In the genomic region with DNA sequence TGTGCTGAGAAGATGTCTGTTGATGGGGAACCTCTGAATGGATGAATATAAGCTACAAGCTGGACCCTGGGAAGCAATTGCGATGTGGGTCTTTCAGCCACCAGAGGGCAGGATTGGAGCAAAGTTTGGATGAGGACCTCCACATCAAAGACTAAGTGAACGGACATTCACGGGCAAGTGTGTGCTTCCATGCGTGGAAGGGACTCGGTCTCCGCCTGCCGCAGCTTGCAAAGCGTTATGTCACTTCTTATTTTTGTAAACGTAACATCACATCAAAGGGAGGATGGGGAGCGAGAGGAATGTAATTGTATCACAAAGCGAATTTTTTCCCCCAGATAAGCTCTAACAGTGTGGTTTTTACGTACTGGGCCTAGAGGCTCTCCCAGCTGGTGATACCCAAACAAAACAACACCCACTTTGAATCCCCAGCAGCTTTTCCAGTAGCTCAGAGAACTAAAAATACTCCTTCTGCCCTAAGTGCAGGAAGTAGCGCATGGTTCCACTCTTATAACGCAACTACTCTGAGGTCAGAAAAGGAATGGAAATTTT, we compare ENCODE assay signal across 8 cellular contexts.
A peak's percentile ranks its signal among the peaks of the same experiment; 100 is the strongest.
DNase-seq lines count a peak whose midpoint lies in the region; ATAC-seq and TF ChIP-seq lines count a peak whose summit lies in the region.

No MANE protein-coding gene starts in this region.

- CTCF ChIA-PET in naive thymus-derived CD4-positive, alpha-beta T cell (lab: Charles Lee) = interaction anchor here (0.7 to 3.7 kb wide), 16 partner anchors 11 to 826 kb away, joined by 3 to 66 read pairs (median 4); a partner anchor contains a TSS

- H3K9ac ChIP-seq in HUES48 (ENCODE audit: low read depth, low read length) (no peak overlapping the region), OCI-LY3 (ENCODE audit: low read length) (peak overlapping the region; percentile 60), fibroblast of lung (ENCODE audit: insufficient read depth, low read length) (no peak overlapping the region)

- H3K4me3 ChIP-seq in HUES48 (ENCODE audit: low read depth, low read length) (peak overlapping the region; percentile 74), OCI-LY3 (ENCODE audit: low read length) (peak overlapping the region; percentile 88), fibroblast of lung (replicated peaks in 1 of 4; ENCODE audit: control extremely low read depth in 1 of 4, insufficient read depth in 1 of 4, low read depth in 3 of 4, low read length in 4 of 4) (peak overlapping the region in 2 of 4 experiments; percentile 43 to 48)
- peak overlapping the region; percentile 68 for H3K4me3 ChIP-seq in naive thymus-derived CD4-positive, alpha-beta T cell (ENCODE audit: low read length)

- H3K27ac ChIP-seq in HUES48 (ENCODE audit: low read depth, low read length) (no peak overlapping the region), OCI-LY3 (ENCODE audit: low read length) (no peak overlapping the region), fibroblast of lung (ENCODE audit: insufficient read depth, low read length) (peak overlapping the region; percentile 31)
- H3K27ac ChIP-seq in naive thymus-derived CD4-positive, alpha-beta T cell (ENCODE audit: low read depth, low read length) = peak overlapping the region; percentile 6

- peak; percentile 67 for TF ChIP-seq CTCF in OCI-LY3 (IDR thresholded peaks at IDR 0.05; ENCODE audit: low read depth, low read length)
- peak; percentile 78 to 90 for TF ChIP-seq CTCF in fibroblast of lung (conservative IDR thresholded peaks at IDR 0.05 in 1 of 2, IDR thresholded peaks at IDR 0.05 in 1 of 2; ENCODE audit: low read depth in 1 of 2, low read length in 2 of 2)

- intact Hi-C loops in naive thymus-derived CD4-positive, alpha-beta T cell (cut with micrococcal nuclease) = loop anchor here (1.0 to 5.0 kb wide), 13 partner anchors 130 to 825 kb away; a partner anchor contains a TSS

- H3K9me3 ChIP-seq in HUES48 (ENCODE audit: control insufficient read depth, insufficient read depth, low read length) = no peaks in the 10 kb centered on the region
- no peaks in the 10 kb centered on the region for H3K9me3 ChIP-seq in OCI-LY3 (ENCODE audit: insufficient read depth, low read length)
- H3K9me3 ChIP-seq in fibroblast of lung (ENCODE audit: control insufficient read depth, insufficient read depth, low read depth, low read length) = no peaks in the 10 kb centered on the region
- no peaks in the 10 kb centered on the region for H3K9me3 ChIP-seq in naive thymus-derived CD4-positive, alpha-beta T cell (ENCODE audit: control insufficient read depth in 2 of 3, low read length in 3 of 3)

- no peaks in the 10 kb centered on the region for H4K20me1 ChIP-seq in OCI-LY3 (ENCODE audit: insufficient read depth, low read length)
- H4K20me1 ChIP-seq in fibroblast of lung (ENCODE audit: control insufficient read depth, extremely low read depth, insufficient read depth, low read length) = no peaks in the 10 kb centered on the region

- DNase-seq in DMS 273 (lab: John Stamatoyannopoulos, UW; ENCODE audit: unreplicated experiment) (peak; percentile 84), fibroblast of lung (ENCODE audit: low read depth in 2 of 2) (peak; percentile 91 to 94)
- peak; percentile 86 to 87 for DNase-seq in activated T-cell treated with anti-CD3 and anti-CD28 coated beads, Interleukin-2, amount 50 U/mL, for 48 hours
- peak; percentile 19 to 67 (median 52) for DNase-seq in naive thymus-derived CD4-positive, alpha-beta T cell
- DNase-seq in stimulated activated effector memory CD8-positive, alpha-beta T cell treated with anti-CD3 and anti-CD28 coated beads, Interleukin-12 subunit alpha, Interleukin-12 subunit beta, amount 100 ng/mL, for 72 hours (ENCODE audit: low spot score in 2 of 2) = peak; percentile 65 to 86

- H3K79me2 ChIP-seq in OCI-LY3 (ENCODE audit: low read length) (no peaks in the 10 kb centered on the region), fibroblast of lung (ENCODE audit: control insufficient read depth, insufficient read depth, low read length) (no peaks in the 10 kb centered on the region)

- H3K4me2 ChIP-seq in OCI-LY3 (ENCODE audit: low read length) (peak overlapping the region; percentile 99), fibroblast of lung (ENCODE audit: extremely low read depth, insufficient read depth, low read length) (peak overlapping the region; percentile 71)

- peak overlapping the region in 8 of 9 donors; percentile 4 to 86 (median 68) for H3K27ac Mint-ChIP-seq in naive thymus-derived CD4-positive, alpha-beta T cell
- peak overlapping the region; percentile 57 for H3K27ac Mint-ChIP-seq in stimulated activated effector memory CD8-positive, alpha-beta T cell treated with anti-CD3 and anti-CD28 coated beads, Interleukin-12 subunit alpha, Interleukin-12 subunit beta, amount 100 ng/mL, for 72 hours

- H3K4me1 Mint-ChIP-seq in naive thymus-derived CD4-positive, alpha-beta T cell = peaks cover 9 to 13% (median 12%) of the 10 kb centered on the region in 7 donors
- H3K4me1 Mint-ChIP-seq in stimulated activated effector memory CD8-positive, alpha-beta T cell treated with anti-CD3 and anti-CD28 coated beads, Interleukin-12 subunit alpha, Interleukin-12 subunit beta, amount 100 ng/mL, for 72 hours = peaks cover 16% of the 10 kb centered on the region

- peaks cover 0 to 13% (median 4%) of the 10 kb centered on the region in 5 donors for H3K36me3 Mint-ChIP-seq in naive thymus-derived CD4-positive, alpha-beta T cell
- no peaks in the 10 kb centered on the region for H3K36me3 Mint-ChIP-seq in stimulated activated effector memory CD8-positive, alpha-beta T cell treated with anti-CD3 and anti-CD28 coated beads, Interleukin-12 subunit alpha, Interleukin-12 subunit beta, amount 100 ng/mL, for 72 hours

- no peaks in the 10 kb centered on the region for H3K36me3 ChIP-seq in HUES48 (ENCODE audit: control insufficient read depth, insufficient read depth, low read length)
- no peaks in the 10 kb centered on the region for H3K36me3 ChIP-seq in OCI-LY3 (replicated peaks; ENCODE audit: low read depth, low read length)
- H3K36me3 ChIP-seq in fibroblast of lung (ENCODE audit: control insufficient read depth, insufficient read depth, low read length) = no peaks in the 10 kb centered on the region
- no peaks in the 10 kb centered on the region for H3K36me3 ChIP-seq in naive thymus-derived CD4-positive, alpha-beta T cell (ENCODE audit: control insufficient read depth in 2 of 3, insufficient read depth in 3 of 3, low read length in 3 of 3)

- H2AFZ ChIP-seq in OCI-LY3 (ENCODE audit: low read depth, low read length) = peak overlapping the region; percentile 98
- H2AFZ ChIP-seq in fibroblast of lung (ENCODE audit: low read length) = peak overlapping the region; percentile 36

- H3K27me3 ChIP-seq in HUES48 (ENCODE audit: control insufficient read depth, insufficient read depth, low read length) = no peaks in the 10 kb centered on the region
- H3K27me3 ChIP-seq in OCI-LY3 (ENCODE audit: low read depth, low read length) = peaks cover 9% of the 10 kb centered on the region; the same call in 1 of the 2 replicates
- peaks cover 3% of the 10 kb centered on the region for H3K27me3 ChIP-seq in fibroblast of lung (ENCODE audit: control insufficient read depth, insufficient read depth, low read length)
- H3K27me3 ChIP-seq in naive thymus-derived CD4-positive, alpha-beta T cell (ENCODE audit: control insufficient read depth in 2 of 2, insufficient read depth in 2 of 2, low read length in 2 of 2) = no peaks in the 10 kb centered on the region

- no peaks in the 10 kb centered on the region for H3K27me3 Mint-ChIP-seq in naive thymus-derived CD4-positive, alpha-beta T cell

- peak; percentile 81 for ATAC-seq in GM21447 (IDR thresholded peaks at IDR 0.05; ENCODE audit: unreplicated experiment)
- ATAC-seq in naive thymus-derived CD4-positive, alpha-beta T cell = peak; percentile 60
- peak; percentile 76 for ATAC-seq in stimulated activated effector memory CD8-positive, alpha-beta T cell treated with anti-CD3 and anti-CD28 coated beads, Interleukin-12 subunit alpha, Interleukin-12 subunit beta, amount 100 ng/mL, for 72 hours

- H3K4me1 ChIP-seq in HUES48 (ENCODE audit: control insufficient read depth, insufficient read depth, low read length) (peaks cover 4% of the 10 kb centered on the region; the same call in 1 of the 2 replicates), OCI-LY3 (ENCODE audit: low read length) (no peaks in the 10 kb centered on the region), fibroblast of lung (ENCODE audit: control insufficient read depth, extremely low read depth, insufficient read depth, low read length) (peaks cover 14% of the 10 kb centered on the region)
- H3K4me1 ChIP-seq in naive thymus-derived CD4-positive, alpha-beta T cell (ENCODE audit: control insufficient read depth in 2 of 2, insufficient read depth in 2 of 2, low read length in 2 of 2) = peaks cover 4 to 5% of the 10 kb centered on the region in 2 donors

- peak overlapping the region; percentile 83 to 94 (median 92) for H3K4me3 Mint-ChIP-seq in naive thymus-derived CD4-positive, alpha-beta T cell
- H3K4me3 Mint-ChIP-seq in stimulated activated effector memory CD8-positive, alpha-beta T cell treated with anti-CD3 and anti-CD28 coated beads, Interleukin-12 subunit alpha, Interleukin-12 subunit beta, amount 100 ng/mL, for 72 hours = peak overlapping the region; percentile 81

- no peaks in the 10 kb centered on the region for H3K9me3 Mint-ChIP-seq in naive thymus-derived CD4-positive, alpha-beta T cell
- no peaks in the 10 kb centered on the region for H3K9me3 Mint-ChIP-seq in stimulated activated effector memory CD8-positive, alpha-beta T cell treated with anti-CD3 and anti-CD28 coated beads, Interleukin-12 subunit alpha, Interleukin-12 subunit beta, amount 100 ng/mL, for 72 hours

- POLR2A ChIA-PET in naive thymus-derived CD4-positive, alpha-beta T cell (lab: Charles Lee) = interaction anchor here (0.7 kb wide), 1 partner anchor 154 kb away, joined by 3 read pairs; no protein-coding TSS in a partner anchor

Comparison
In these comparisons a context has a peak if more than half of its experiments do, and no peak if none do; other contexts are left out.
1. H3K27ac ChIP-seq: peak in fibroblast of lung (single experiment) and naive thymus-derived CD4-positive, alpha-beta T cell (single experiment); none in HUES48 (single experiment) and OCI-LY3 (single experiment).
2. Peak in every context shown above with its lines, with median percentiles within 50 percentile points of each other: DNase-seq and ATAC-seq.